In genomic region chr2:65361623-65362022, GRCh38 we compare ENCODE assay signal across 18 cellular contexts.
DNase-seq lines count a peak whose midpoint lies in the region; ATAC-seq, FAIRE-seq and TF ChIP-seq lines count a peak whose summit lies in the region.
"Had no signal": no experiment of that assay in that cellular context is flagged by ENCODE, and none has a peak within 500 bp of the region (broad histone marks: within the 10 kb centered on the region; RNA-seq: fewer than 3 reads in every experiment).

No MANE protein-coding gene starts in this region.

- 95% methylated on average over 3 of the region's 3 CpGs for WGBS in HepG2 (ENCODE audit: low lambda C conversion rate)
- 78% methylated on average over 3 of the region's 3 CpGs for WGBS in right lobe of liver (ENCODE audit: insufficient coverage, low coverage, low lambda C conversion rate, missing lambda C conversion rate)

- no peak for FAIRE-seq in HepG2 (lab: Jason Lieb, UNC)
- FAIRE-seq: colon, HTR-8/SVneo had no signal

- H3K4me3 ChIP-seq in HepG2 (replicated peaks in 1 of 3; ENCODE audit: insufficient read depth in 1 of 3, low read depth in 2 of 3, low read length in 3 of 3) (no peak overlapping the region), right lobe of liver (no peak overlapping the region)
- H3K4me3 ChIP-seq: BLaER1, psoas muscle had no signal

- in situ Hi-C loops in HepG2 (cut with HindIII; ENCODE audit: extremely low pct_ligation_motif_present, low pct_unique_long_range_greater_than_20kb), result no loop called here

- H3K4me1 ChIP-seq in HepG2 (ENCODE audit: insufficient read depth, low read length) (peaks cover 98% of the 10 kb centered on the region), right lobe of liver (peaks cover 0 to 30% (median 9%) of the 10 kb centered on the region in 4 donors)
- H3K4me1 ChIP-seq: psoas muscle had no signal

- no TSS peak for BruUV-seq in HepG2 (replicated peaks; lab: Mats Ljungman, UMichigan)

- H3K27me3 Mint-ChIP-seq in activated naive CD8-positive, alpha-beta T cell treated with anti-CD3 and anti-CD28 coated beads for 36 hours, result peaks cover 3% of the 10 kb centered on the region

- H3K27ac Mint-ChIP-seq in activated naive CD8-positive, alpha-beta T cell treated with anti-CD3 and anti-CD28 coated beads for 36 hours, result no peak overlapping the region
- H3K27ac Mint-ChIP-seq: activated naive CD8-positive, alpha-beta T cell treated with anti-CD3 and anti-CD28 coated beads, Interleukin-2, amount 10 ng/mL, durations not matched to agents 7 days and 5 days had no signal

- peaks cover 34% of the 10 kb centered on the region for H4K20me1 ChIP-seq in HepG2 (ENCODE audit: insufficient read depth, low read length)

- CTCF ChIA-PET in HepG2 (lab: Yijun Ruan, JAX; ENCODE audit: low intra/inter-chr PET ratio, low total read pairs), result no interaction called here

- TF ChIP-seq CTCF in HepG2 (CRISPR knock-in tag; IDR thresholded peaks at IDR 0.05) (no peak), right lobe of liver (IDR thresholded peaks at IDR 0.05) (no peak)

- ATAC-seq in HepG2, result no peak
- ATAC-seq in right lobe of liver, result no peak
- peak; percentile 24; the same call in 2 of the 3 replicates for ATAC-seq in SK-N-SH treated with all-trans-retinoic acid at 6 μM for 48 hours
- no peak for ATAC-seq in GM19455 (IDR thresholded peaks at IDR 0.05; ENCODE audit: unreplicated experiment)
- ATAC-seq: activated CD8-positive, alpha-beta memory T cell treated with anti-CD3 and anti-CD28 coated beads, Interleukin-2, amount 10 ng/mL, durations not matched to agents 7 days and 5 days; psoas muscle; stimulated activated naive CD8-positive, alpha-beta T cell treated with anti-CD3 and anti-CD28 coated beads, Interleukin-15, Interleukin-2, amounts not matched to agents 100 U/mL and 50 U/mL, for 24 hours had no signal

- TF ChIP-seq RAD21 in HepG2 (CRISPR knock-in tag; IDR thresholded peaks at IDR 0.05), result no peak

- no peaks in the 10 kb centered on the region for H3K27me3 ChIP-seq in HepG2 (ENCODE audit: control insufficient read depth in 1 of 2, insufficient read depth in 2 of 2, low read length in 2 of 2)
- H3K27me3 ChIP-seq in right lobe of liver, result no peaks in the 10 kb centered on the region
- H3K27me3 ChIP-seq: BLaER1 had no signal

- H3K4me1 Mint-ChIP-seq in activated naive CD8-positive, alpha-beta T cell treated with anti-CD3 and anti-CD28 coated beads for 36 hours, result peaks cover 30% of the 10 kb centered on the region

- POLR2A ChIA-PET in HepG2 (lab: Yijun Ruan, JAX), result interaction anchor here (3.5 kb wide), 1 partner anchor 11 kb away, joined by 44 read pairs; no protein-coding TSS in a partner anchor

- intact Hi-C loops in HepG2 (cut with micrococcal nuclease; ENCODE audit: unreplicated experiment) (no loop called here), right lobe of liver (cut with DNase I) (no loop called here)

- H3K36me3 ChIP-seq in HepG2 (replicated peaks in 1 of 2; ENCODE audit: control insufficient read depth in 1 of 2, insufficient read depth in 2 of 2, low read length in 2 of 2) (no peaks in the 10 kb centered on the region; a peak in 2 of 5 replicates), right lobe of liver (no peaks in the 10 kb centered on the region)
- H3K36me3 ChIP-seq: BLaER1 had no signal

- peaks cover 94% of the 10 kb centered on the region for H3K79me2 ChIP-seq in HepG2 (ENCODE audit: insufficient read depth, low read length)

- no peaks in the 10 kb centered on the region for H3K9me3 Mint-ChIP-seq in activated naive CD8-positive, alpha-beta T cell treated with anti-CD3 and anti-CD28 coated beads for 36 hours
- H3K9me3 Mint-ChIP-seq: activated naive CD8-positive, alpha-beta T cell treated with anti-CD3 and anti-CD28 coated beads, Interleukin-2, amount 10 ng/mL, durations not matched to agents 7 days and 5 days had no signal

- no peak overlapping the region for H3K4me2 ChIP-seq in HepG2 (ENCODE audit: low read depth, low read length)
- H3K4me2 ChIP-seq: BLaER1 had no signal

- no peak for TF ChIP-seq EP300 in HepG2 (IDR thresholded peaks at IDR 0.05; ENCODE audit: low read depth in 2 of 2, low read length in 2 of 2)
- no peak for TF ChIP-seq EP300 in HepG2 (CRISPR knock-in tag; IDR thresholded peaks at IDR 0.05; ENCODE audit: borderline replicate concordance)

- DNase-seq in HepG2 (ENCODE audit: low spot score) (no peak), right lobe of liver (no peak), iris pigment epithelial cell (ENCODE audit: low read depth) (peak; percentile 55), midbrain (lab: John Stamatoyannopoulos, UW) (no peak), HuH-7.5 (ENCODE audit: low spot score) (no peak)
- no peak for DNase-seq in activated naive CD8-positive, alpha-beta T cell treated with anti-CD3 and anti-CD28 coated beads for 36 hours
- DNase-seq: activated CD8-positive, alpha-beta memory T cell treated with anti-CD3 and anti-CD28 coated beads, Interleukin-2, amount 10 ng/mL, durations not matched to agents 7 days and 5 days; activated naive CD8-positive, alpha-beta T cell treated with anti-CD3 and anti-CD28 coated beads, Interleukin-2, amount 10 ng/mL, durations not matched to agents 7 days and 5 days; mesendoderm; NCI-H1092; psoas muscle; stimulated activated CD4-positive, alpha-beta T cell treated with anti-CD3 and anti-CD28 coated beads, Interleukin-4, amount 100 ng/mL, for 1 hour; stimulated activated naive CD8-positive, alpha-beta T cell treated with anti-CD3 and anti-CD28 coated beads, Interleukin-15, Interleukin-2, amounts not matched to agents 100 U/mL and 50 U/mL, for 24 hours had no signal

- no peak overlapping the region for H3K4me3 Mint-ChIP-seq in activated naive CD8-positive, alpha-beta T cell treated with anti-CD3 and anti-CD28 coated beads for 36 hours
- H3K4me3 Mint-ChIP-seq: activated CD8-positive, alpha-beta memory T cell treated with anti-CD3 and anti-CD28 coated beads, Interleukin-2, amount 10 ng/mL, durations not matched to agents 7 days and 5 days had no signal

- no peak overlapping the region for H3K9ac ChIP-seq in HepG2 (ENCODE audit: insufficient read depth, low read depth, low read length)
- H3K9ac ChIP-seq: BLaER1 had no signal

- H2AFZ ChIP-seq in HepG2 (ENCODE audit: low read length), result no peak overlapping the region

- no peak for TF ChIP-seq POLR2A in HepG2 (IDR thresholded peaks at IDR 0.05; ENCODE audit: insufficient read depth in 1 of 2, low read depth in 2 of 2, low read length in 2 of 2)
- no peak for TF ChIP-seq POLR2A in right lobe of liver (IDR thresholded peaks at IDR 0.05)

- H3K36me3 Mint-ChIP-seq in activated naive CD8-positive, alpha-beta T cell treated with anti-CD3 and anti-CD28 coated beads for 36 hours, result no peaks in the 10 kb centered on the region
- H3K36me3 Mint-ChIP-seq: activated CD8-positive, alpha-beta memory T cell treated with anti-CD3 and anti-CD28 coated beads, Interleukin-2, amount 10 ng/mL, durations not matched to agents 7 days and 5 days; activated naive CD8-positive, alpha-beta T cell treated with anti-CD3 and anti-CD28 coated beads, Interleukin-2, amount 10 ng/mL, durations not matched to agents 7 days and 5 days had no signal

- H3K27ac ChIP-seq in HepG2 (ENCODE audit: extremely low read length, insufficient read depth, low read length), result no peak overlapping the region
- peak overlapping the region in 1 of 3 donors; percentile 86 for H3K27ac ChIP-seq in right lobe of liver
- H3K27ac ChIP-seq: BLaER1, psoas muscle had no signal

- no peaks in the 10 kb centered on the region for H3K9me3 ChIP-seq in HepG2 (ENCODE audit: low read length)
- no peaks in the 10 kb centered on the region for H3K9me3 ChIP-seq in right lobe of liver
- H3K9me3 ChIP-seq: BLaER1, psoas muscle had no signal

TF ChIP-seq in HepG2, 621 proteins besides CTCF, POLR2A, EP300 and RAD21:
- no peak for TF ChIP-seq IRF9 (CRISPR knock-in tag; IDR thresholded peaks at IDR 0.05; ENCODE audit: borderline replicate concordance)
- peak; percentile 69 for TF ChIP-seq RBM22 (optimal IDR thresholded peaks at IDR 0.05; ENCODE audit: low read length)
TF ChIP-seq in HepG2: peak in this region for 1.

TF ChIP-seq in SK-N-SH treated with all-trans-retinoic acid at 6 μM for 48 hours, 23 proteins besides CTCF, POLR2A, EP300 and RAD21:
- TF ChIP-seq TOX (CRISPR knock-in tag; IDR thresholded peaks at IDR 0.05; ENCODE audit: borderline replicate concordance) (no peak), ZFP30 (CRISPR knock-in tag; IDR thresholded peaks at IDR 0.05) (no peak), TCF4 (CRISPR knock-in tag; IDR thresholded peaks at IDR 0.05; ENCODE audit: borderline replicate concordance) (no peak), PPARA (CRISPR knock-in tag; IDR thresholded peaks at IDR 0.05; ENCODE audit: borderline replicate concordance) (no peak), OSR1 (CRISPR knock-in tag; IDR thresholded peaks at IDR 0.05) (no peak), ZFP3 (CRISPR knock-in tag; IDR thresholded peaks at IDR 0.05) (no peak), ARNTL (CRISPR knock-in tag; IDR thresholded peaks at IDR 0.05; ENCODE audit: borderline replicate concordance, low read depth) (no peak), ISL1 (CRISPR knock-in tag; IDR thresholded peaks at IDR 0.05) (no peak)
- TF ChIP-seq, protein P1, sequence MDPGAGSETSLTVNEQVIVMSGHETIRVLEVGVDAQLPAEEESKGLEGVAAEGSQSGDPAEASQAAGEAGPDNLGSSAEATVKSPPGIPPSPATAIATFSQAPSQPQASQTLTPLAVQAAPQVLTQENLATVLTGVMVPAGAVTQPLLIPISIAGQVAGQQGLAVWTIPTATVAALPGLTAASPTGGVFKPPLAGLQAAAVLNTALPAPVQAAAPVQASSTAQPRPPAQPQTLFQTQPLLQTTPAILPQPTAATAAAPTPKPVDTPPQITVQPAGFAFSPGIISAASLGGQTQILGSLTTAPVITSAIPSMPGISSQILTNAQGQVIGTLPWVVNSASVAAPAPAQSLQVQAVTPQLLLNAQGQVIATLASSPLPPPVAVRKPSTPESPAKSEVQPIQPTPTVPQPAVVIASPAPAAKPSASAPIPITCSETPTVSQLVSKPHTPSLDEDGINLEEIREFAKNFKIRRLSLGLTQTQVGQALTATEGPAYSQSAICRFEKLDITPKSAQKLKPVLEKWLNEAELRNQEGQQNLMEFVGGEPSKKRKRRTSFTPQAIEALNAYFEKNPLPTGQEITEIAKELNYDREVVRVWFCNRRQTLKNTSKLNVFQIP (CRISPR knock-in tag; IDR thresholded peaks at IDR 0.05; ENCODE audit: borderline replicate concordance, low read depth), result no peak
TF ChIP-seq in SK-N-SH treated with all-trans-retinoic acid at 6 μM for 48 hours: peak in this region for 0.
